15 cellular contexts compared by ENCODE assay signal in the genomic region with DNA sequence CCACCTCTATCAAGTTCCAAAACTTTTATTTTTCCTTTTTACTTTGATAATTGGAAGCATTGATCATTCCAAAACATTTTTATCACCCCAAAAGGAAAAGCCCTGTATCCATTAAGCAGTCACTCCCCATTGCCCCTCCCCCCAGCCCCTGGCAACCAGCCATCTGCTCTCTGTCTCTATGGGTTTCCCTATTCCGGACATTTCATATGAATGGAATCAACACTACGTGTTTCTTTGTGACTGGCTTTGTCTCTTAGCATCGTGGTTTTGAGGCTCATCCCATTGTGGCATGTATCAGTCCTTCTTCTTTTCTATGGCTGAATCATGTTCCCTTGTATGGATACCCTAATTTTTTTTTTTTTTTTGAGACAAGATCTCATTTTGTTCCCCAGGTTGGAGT.
"Had no signal": no experiment of that assay in that cellular context is flagged by ENCODE, and none has a peak within 500 bp of the region (broad histone marks: within the 10 kb centered on the region; RNA-seq: fewer than 3 reads in every experiment).

No MANE protein-coding gene starts in this region.

- DNase-seq: activated CD4-positive, alpha-beta T cell treated with anti-CD3 and anti-CD28 coated beads for 36 hours; activated CD8-positive, alpha-beta T cell treated with anti-CD3 and anti-CD28 coated beads, Interleukin-2, amount 10 ng/mL, durations not matched to agents 7 days and 5 days; activated naive CD4-positive, alpha-beta T cell; aorta; effector memory CD4-positive, alpha-beta T cell; hypothalamus; left colon; occipital lobe; stimulated activated CD4-positive, alpha-beta T cell treated with anti-CD3 and anti-CD28 coated beads, Interleukin-2, amount 100 ng/mL, for 24 hours; stimulated activated naive B cell treated with anti-CD40 and anti-IgM and Interleukin-4, amounts not matched to agents 10 μg/mL and 1 μg/mL and 100 μg/mL, for 72 hours had no signal

- H3K27ac ChIP-seq: prostate gland, tibial nerve, vagina had no signal

- H3K4me1 ChIP-seq: prostate gland, tibial nerve, vagina had no signal

- H3K27me3 ChIP-seq: tibial nerve, vagina had no signal

- H3K36me3 ChIP-seq: prostate gland, tibial nerve, vagina had no signal

- H3K9me3 ChIP-seq: prostate gland, tibial nerve, vagina had no signal

- ATAC-seq: activated CD4-positive, alpha-beta T cell treated with anti-CD3 and anti-CD28 coated beads for 36 hours; activated CD8-positive, alpha-beta T cell treated with anti-CD3 and anti-CD28 coated beads, Interleukin-2, amount 10 ng/mL, durations not matched to agents 7 days and 5 days; left colon; natural killer cell treated with Interleukin-12 subunit alpha and Interleukin-12 subunit beta and Interleukin-15 and Interleukin-18, amount 100 ng/mL, for 72 hours; sciatic nerve; stimulated activated naive B cell treated with anti-CD40 and anti-IgM and Interleukin-4, amounts not matched to agents 10 μg/mL and 1 μg/mL and 100 μg/mL, for 72 hours had no signal

- H3K4me3 ChIP-seq: prostate gland, tibial nerve, vagina had no signal
